Comparison of ENCODE assay signal across 1 cellular context in the genomic region with DNA sequence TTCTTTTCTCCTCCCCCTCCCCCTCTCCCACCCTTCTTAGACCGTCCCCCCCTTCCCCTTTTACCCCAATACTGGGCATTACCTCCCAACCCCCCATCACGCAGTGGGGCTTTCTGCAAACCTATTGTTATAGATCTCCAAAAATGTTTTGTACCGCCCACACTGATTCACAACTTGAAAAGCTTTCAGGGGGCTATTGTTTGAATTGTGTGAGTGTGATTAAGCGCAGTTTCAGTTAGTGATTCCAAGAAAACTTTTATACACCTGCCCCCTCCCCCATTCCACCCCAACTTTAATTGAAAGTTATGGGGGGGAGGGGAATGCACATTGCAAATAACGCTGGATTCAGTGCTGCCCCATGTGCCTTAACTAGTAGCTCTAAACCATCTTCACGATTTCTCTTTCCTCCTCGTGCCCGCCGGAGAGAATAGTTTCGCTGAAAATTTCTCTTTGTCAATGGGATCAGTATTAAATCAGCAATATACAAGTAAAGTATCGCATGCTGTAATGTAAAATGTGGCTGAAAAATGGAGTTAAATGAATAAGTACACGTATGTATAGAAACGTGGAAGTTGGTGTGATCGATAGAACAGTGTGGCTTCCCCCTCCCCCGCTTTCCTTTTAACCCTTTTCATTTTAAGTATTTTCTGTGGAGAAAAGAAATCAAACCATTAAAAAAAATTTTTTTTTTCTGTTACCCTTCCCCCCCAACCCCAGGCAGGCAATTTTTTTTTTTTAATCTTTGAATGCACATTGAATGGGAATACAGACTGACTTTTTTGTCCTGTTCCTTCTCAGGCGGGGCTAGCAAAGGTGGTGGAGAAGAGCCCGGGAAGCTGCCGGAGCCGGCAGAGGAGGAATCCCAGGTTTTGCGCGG.
TF ChIP-seq lines count a peak whose summit lies in the region.

No MANE protein-coding gene starts in this region.

TF ChIP-seq in H1, 55 proteins besides CTCF, POLR2A, EP300 and RAD21 (continues in another document):
- TF ChIP-seq SIN3A (conservative IDR thresholded peaks at IDR 0.05 in 1 of 2, IDR thresholded peaks at IDR 0.05 in 1 of 2; ENCODE audit: low read depth in 1 of 2, low read length in 2 of 2) (0 out of 4 replicates have a peak, but pooled peaks of 1 of the 2 experiments have one; percentile 35), NANOG (IDR thresholded peaks at IDR 0.05; ENCODE audit: insufficient read depth, low read depth, low read length, poor library complexity, severe bottlenecking) (peak; percentile 94), CHD2 (IDR thresholded peaks at IDR 0.05; ENCODE audit: low read length) (no peak; the same call in 1 of the 2 replicates), KDM1A (IDR thresholded peaks at IDR 0.05; ENCODE audit: borderline replicate concordance, low read length) (no peak; the same call in 1 of the 2 replicates), TAF1 (IDR thresholded peaks at IDR 0.05; ENCODE audit: low read depth, low read length) (peak; percentile 79), SP4 (IDR thresholded peaks at IDR 0.05; ENCODE audit: low read length) (peak; percentile 68; the same call in 1 of the 2 replicates), SUZ12 (IDR thresholded peaks at IDR 0.05; ENCODE audit: low read length) (no peak), HDAC6 (IDR thresholded peaks at IDR 0.05; ENCODE audit: low read depth, low read length) (no peak), TCF12 (IDR thresholded peaks at IDR 0.05; ENCODE audit: low read depth, low read length) (peak; percentile 16; the same call in 1 of the 2 replicates), TBP (IDR thresholded peaks at IDR 0.05; ENCODE audit: low read depth, low read length) (peak; percentile 90), POU5F1 (IDR thresholded peaks at IDR 0.05; ENCODE audit: low read depth, low read length) (no peak), SP1 (IDR thresholded peaks at IDR 0.05; ENCODE audit: low read depth, low read length) (peak; percentile 95), EGR1 (IDR thresholded peaks at IDR 0.05; ENCODE audit: borderline replicate concordance, low read depth, low read length) (peak; percentile 91), KDM5A (IDR thresholded peaks at IDR 0.05; ENCODE audit: low read length) (no peak), CBX8 (IDR thresholded peaks at IDR 0.05; ENCODE audit: borderline replicate concordance, low read depth, low read length) (no peak), SP2 (IDR thresholded peaks at IDR 0.05; ENCODE audit: low read length) (no peak), TEAD4 (IDR thresholded peaks at IDR 0.05; ENCODE audit: low read depth, low read length) (peak; percentile 63; the same call in 1 of the 2 replicates), JUN (IDR thresholded peaks at IDR 0.05; ENCODE audit: low read depth, low read length) (no peak), RBBP5 (IDR thresholded peaks at IDR 0.05; ENCODE audit: borderline replicate concordance, low read depth, low read length) (no peak), CEBPB (IDR thresholded peaks at IDR 0.05; ENCODE audit: low read depth, low read length) (no peak), HDAC2 (IDR thresholded peaks at IDR 0.05; ENCODE audit: borderline replicate concordance in 1 of 2, low read depth in 2 of 2, low read length in 2 of 2) (peak in 1 of 2 experiments; percentile 92; a peak in 3 of 4 replicates), ZNF274 (IDR thresholded peaks at IDR 0.05; ENCODE audit: borderline replicate concordance, extremely low read depth, low read length) (no peak), YY1 (IDR thresholded peaks at IDR 0.05; ENCODE audit: low read depth, low read length) (0 out of 2 replicates have a peak, but pooled peaks have one; percentile 2), BACH1 (IDR thresholded peaks at IDR 0.05; ENCODE audit: low read length) (no peak), RXRA (IDR thresholded peaks at IDR 0.05; ENCODE audit: insufficient read depth, low read depth, low read length) (no peak), TAF7 (optimal IDR thresholded peaks at IDR 0.05; ENCODE audit: borderline replicate concordance, low read depth, low read length) (peak; percentile 78), NRF1 (IDR thresholded peaks at IDR 0.05; ENCODE audit: low read depth, low read length) (no peak), CTBP2 (IDR thresholded peaks at IDR 0.05; ENCODE audit: borderline replicate concordance, insufficient read depth, insufficient read length, low read length) (no peak), POLR2AphosphoS5 (IDR thresholded peaks at IDR 0.05; ENCODE audit: low read depth, low read length) (peak; percentile 90), CBX5 (IDR thresholded peaks at IDR 0.05; ENCODE audit: low read depth, low read length) (no peak), SRF (IDR thresholded peaks at IDR 0.05; ENCODE audit: low read depth, low read length) (no peak), SIRT6 (IDR thresholded peaks at IDR 0.05; ENCODE audit: low read length) (no peak), RNF2 (IDR thresholded peaks at IDR 0.05; ENCODE audit: borderline replicate concordance, low read depth, low read length, missing control alignments, poor library complexity, severe bottlenecking) (no peak), SAP30 (IDR thresholded peaks at IDR 0.05; ENCODE audit: insufficient read depth, insufficient replicate concordance, low read length) (no peak), RFX5 (IDR thresholded peaks at IDR 0.05; ENCODE audit: borderline replicate concordance, low read depth, low read length) (no peak), CHD1 (IDR thresholded peaks at IDR 0.05; ENCODE audit: low read depth, low read length) (peak; percentile 86), JUND (IDR thresholded peaks at IDR 0.05; ENCODE audit: low read length) (no peak), CREB1 (IDR thresholded peaks at IDR 0.05) (0 out of 2 replicates have a peak, but pooled peaks have one; percentile 25), SIX5 (IDR thresholded peaks at IDR 0.05; ENCODE audit: low read depth, low read length) (0 out of 2 replicates have a peak, but pooled peaks have one; percentile 6), MAFK (IDR thresholded peaks at IDR 0.05; ENCODE audit: low read depth, low read length) (no peak), FOSL1 (IDR thresholded peaks at IDR 0.05; ENCODE audit: insufficient read depth, low read depth, low read length) (no peak), GABPA (IDR thresholded peaks at IDR 0.05; ENCODE audit: borderline replicate concordance, insufficient read depth, low read length) (no peak), ASH2L (IDR thresholded peaks at IDR 0.05; ENCODE audit: low read length) (peak; percentile 95), BRCA1 (IDR thresholded peaks at IDR 0.05; ENCODE audit: low read depth, low read length) (no peak), EZH2 (IDR thresholded peaks at IDR 0.05; ENCODE audit: low read depth, low read length, severe bottlenecking) (no peak), KDM4A (IDR thresholded peaks at IDR 0.05; ENCODE audit: low read depth, low read length, severe bottlenecking) (no peak), GTF2F1 (IDR thresholded peaks at IDR 0.05; ENCODE audit: borderline replicate concordance, low read depth, low read length) (no peak; the same call in 1 of the 2 replicates)
- TF ChIP-seq, protein P1, sequence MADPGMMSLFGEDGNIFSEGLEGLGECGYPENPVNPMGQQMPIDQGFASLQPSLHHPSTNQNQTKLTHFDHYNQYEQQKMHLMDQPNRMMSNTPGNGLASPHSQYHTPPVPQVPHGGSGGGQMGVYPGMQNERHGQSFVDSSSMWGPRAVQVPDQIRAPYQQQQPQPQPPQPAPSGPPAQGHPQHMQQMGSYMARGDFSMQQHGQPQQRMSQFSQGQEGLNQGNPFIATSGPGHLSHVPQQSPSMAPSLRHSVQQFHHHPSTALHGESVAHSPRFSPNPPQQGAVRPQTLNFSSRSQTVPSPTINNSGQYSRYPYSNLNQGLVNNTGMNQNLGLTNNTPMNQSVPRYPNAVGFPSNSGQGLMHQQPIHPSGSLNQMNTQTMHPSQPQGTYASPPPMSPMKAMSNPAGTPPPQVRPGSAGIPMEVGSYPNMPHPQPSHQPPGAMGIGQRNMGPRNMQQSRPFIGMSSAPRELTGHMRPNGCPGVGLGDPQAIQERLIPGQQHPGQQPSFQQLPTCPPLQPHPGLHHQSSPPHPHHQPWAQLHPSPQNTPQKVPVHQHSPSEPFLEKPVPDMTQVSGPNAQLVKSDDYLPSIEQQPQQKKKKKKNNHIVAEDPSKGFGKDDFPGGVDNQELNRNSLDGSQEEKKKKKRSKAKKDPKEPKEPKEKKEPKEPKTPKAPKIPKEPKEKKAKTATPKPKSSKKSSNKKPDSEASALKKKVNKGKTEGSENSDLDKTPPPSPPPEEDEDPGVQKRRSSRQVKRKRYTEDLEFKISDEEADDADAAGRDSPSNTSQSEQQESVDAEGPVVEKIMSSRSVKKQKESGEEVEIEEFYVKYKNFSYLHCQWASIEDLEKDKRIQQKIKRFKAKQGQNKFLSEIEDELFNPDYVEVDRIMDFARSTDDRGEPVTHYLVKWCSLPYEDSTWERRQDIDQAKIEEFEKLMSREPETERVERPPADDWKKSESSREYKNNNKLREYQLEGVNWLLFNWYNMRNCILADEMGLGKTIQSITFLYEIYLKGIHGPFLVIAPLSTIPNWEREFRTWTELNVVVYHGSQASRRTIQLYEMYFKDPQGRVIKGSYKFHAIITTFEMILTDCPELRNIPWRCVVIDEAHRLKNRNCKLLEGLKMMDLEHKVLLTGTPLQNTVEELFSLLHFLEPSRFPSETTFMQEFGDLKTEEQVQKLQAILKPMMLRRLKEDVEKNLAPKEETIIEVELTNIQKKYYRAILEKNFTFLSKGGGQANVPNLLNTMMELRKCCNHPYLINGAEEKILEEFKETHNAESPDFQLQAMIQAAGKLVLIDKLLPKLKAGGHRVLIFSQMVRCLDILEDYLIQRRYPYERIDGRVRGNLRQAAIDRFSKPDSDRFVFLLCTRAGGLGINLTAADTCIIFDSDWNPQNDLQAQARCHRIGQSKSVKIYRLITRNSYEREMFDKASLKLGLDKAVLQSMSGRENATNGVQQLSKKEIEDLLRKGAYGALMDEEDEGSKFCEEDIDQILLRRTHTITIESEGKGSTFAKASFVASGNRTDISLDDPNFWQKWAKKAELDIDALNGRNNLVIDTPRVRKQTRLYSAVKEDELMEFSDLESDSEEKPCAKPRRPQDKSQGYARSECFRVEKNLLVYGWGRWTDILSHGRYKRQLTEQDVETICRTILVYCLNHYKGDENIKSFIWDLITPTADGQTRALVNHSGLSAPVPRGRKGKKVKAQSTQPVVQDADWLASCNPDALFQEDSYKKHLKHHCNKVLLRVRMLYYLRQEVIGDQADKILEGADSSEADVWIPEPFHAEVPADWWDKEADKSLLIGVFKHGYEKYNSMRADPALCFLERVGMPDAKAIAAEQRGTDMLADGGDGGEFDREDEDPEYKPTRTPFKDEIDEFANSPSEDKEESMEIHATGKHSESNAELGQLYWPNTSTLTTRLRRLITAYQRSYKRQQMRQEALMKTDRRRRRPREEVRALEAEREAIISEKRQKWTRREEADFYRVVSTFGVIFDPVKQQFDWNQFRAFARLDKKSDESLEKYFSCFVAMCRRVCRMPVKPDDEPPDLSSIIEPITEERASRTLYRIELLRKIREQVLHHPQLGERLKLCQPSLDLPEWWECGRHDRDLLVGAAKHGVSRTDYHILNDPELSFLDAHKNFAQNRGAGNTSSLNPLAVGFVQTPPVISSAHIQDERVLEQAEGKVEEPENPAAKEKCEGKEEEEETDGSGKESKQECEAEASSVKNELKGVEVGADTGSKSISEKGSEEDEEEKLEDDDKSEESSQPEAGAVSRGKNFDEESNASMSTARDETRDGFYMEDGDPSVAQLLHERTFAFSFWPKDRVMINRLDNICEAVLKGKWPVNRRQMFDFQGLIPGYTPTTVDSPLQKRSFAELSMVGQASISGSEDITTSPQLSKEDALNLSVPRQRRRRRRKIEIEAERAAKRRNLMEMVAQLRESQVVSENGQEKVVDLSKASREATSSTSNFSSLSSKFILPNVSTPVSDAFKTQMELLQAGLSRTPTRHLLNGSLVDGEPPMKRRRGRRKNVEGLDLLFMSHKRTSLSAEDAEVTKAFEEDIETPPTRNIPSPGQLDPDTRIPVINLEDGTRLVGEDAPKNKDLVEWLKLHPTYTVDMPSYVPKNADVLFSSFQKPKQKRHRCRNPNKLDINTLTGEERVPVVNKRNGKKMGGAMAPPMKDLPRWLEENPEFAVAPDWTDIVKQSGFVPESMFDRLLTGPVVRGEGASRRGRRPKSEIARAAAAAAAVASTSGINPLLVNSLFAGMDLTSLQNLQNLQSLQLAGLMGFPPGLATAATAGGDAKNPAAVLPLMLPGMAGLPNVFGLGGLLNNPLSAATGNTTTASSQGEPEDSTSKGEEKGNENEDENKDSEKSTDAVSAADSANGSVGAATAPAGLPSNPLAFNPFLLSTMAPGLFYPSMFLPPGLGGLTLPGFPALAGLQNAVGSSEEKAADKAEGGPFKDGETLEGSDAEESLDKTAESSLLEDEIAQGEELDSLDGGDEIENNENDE (IDR thresholded peaks at IDR 0.05; ENCODE audit: insufficient replicate concordance, low read length) = no peak
- TF ChIP-seq, protein P2, sequence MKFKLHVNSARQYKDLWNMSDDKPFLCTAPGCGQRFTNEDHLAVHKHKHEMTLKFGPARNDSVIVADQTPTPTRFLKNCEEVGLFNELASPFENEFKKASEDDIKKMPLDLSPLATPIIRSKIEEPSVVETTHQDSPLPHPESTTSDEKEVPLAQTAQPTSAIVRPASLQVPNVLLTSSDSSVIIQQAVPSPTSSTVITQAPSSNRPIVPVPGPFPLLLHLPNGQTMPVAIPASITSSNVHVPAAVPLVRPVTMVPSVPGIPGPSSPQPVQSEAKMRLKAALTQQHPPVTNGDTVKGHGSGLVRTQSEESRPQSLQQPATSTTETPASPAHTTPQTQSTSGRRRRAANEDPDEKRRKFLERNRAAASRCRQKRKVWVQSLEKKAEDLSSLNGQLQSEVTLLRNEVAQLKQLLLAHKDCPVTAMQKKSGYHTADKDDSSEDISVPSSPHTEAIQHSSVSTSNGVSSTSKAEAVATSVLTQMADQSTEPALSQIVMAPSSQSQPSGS (IDR thresholded peaks at IDR 0.05; ENCODE audit: low read length) = peak; percentile 71
- TF ChIP-seq, protein P3, sequence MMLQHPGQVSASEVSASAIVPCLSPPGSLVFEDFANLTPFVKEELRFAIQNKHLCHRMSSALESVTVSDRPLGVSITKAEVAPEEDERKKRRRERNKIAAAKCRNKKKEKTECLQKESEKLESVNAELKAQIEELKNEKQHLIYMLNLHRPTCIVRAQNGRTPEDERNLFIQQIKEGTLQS (IDR thresholded peaks at IDR 0.05; ENCODE audit: insufficient read depth, low read depth, low read length) = no peak
- TF ChIP-seq, protein P4, sequence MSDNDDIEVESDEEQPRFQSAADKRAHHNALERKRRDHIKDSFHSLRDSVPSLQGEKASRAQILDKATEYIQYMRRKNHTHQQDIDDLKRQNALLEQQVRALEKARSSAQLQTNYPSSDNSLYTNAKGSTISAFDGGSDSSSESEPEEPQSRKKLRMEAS (IDR thresholded peaks at IDR 0.05) = peak; percentile 80
- TF ChIP-seq, protein P5, sequence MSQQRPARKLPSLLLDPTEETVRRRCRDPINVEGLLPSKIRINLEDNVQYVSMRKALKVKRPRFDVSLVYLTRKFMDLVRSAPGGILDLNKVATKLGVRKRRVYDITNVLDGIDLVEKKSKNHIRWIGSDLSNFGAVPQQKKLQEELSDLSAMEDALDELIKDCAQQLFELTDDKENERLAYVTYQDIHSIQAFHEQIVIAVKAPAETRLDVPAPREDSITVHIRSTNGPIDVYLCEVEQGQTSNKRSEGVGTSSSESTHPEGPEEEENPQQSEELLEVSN (IDR thresholded peaks at IDR 0.05) = no peak
- TF ChIP-seq, protein P6, sequence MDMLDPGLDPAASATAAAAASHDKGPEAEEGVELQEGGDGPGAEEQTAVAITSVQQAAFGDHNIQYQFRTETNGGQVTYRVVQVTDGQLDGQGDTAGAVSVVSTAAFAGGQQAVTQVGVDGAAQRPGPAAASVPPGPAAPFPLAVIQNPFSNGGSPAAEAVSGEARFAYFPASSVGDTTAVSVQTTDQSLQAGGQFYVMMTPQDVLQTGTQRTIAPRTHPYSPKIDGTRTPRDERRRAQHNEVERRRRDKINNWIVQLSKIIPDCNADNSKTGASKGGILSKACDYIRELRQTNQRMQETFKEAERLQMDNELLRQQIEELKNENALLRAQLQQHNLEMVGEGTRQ (IDR thresholded peaks at IDR 0.05; ENCODE audit: low read length) = no peak
